ENCODE assay signal across 10 cellular contexts in the genomic region with DNA sequence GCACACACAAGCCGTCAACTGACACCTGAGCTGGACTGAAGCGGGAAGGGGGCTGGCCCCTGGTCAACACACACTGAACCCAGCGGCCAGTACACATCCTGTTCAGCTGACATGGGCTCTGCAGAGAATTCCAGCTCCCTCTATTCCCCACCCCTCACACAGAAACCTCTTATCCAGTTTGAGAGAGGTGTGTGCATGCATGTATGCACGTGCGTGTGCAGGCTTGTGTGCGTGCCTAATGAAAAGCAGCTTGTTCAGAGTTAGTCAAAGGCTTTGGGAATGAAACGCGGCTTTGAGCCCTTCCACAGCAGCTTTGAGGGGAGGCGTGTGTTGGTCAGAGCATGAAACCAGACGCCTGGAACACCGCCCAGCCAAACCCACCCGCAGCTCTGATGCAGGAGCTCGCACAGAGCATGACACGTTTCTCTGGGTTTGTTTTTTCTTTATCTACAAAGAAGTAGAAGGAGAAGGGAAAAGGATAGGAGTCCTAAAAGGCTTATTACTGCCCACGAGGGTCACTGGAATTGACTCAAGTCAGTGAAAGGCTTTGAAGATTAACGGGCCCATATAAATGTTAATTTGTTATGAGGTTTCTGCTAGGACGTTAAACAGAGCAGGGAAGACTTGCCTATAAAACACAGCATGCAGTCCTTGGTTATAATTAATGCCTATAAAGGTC.
DNase-seq lines count a peak whose midpoint lies in the region; ATAC-seq and TF ChIP-seq lines count a peak whose summit lies in the region.
"Had no signal": no experiment of that assay in that cellular context is flagged by ENCODE, and none has a peak within 500 bp of the region (broad histone marks: within the 10 kb centered on the region; RNA-seq: fewer than 3 reads in every experiment).

No MANE protein-coding gene starts in this region.

- H3K36me3 ChIP-seq in right atrium auricular region (no peaks in the 10 kb centered on the region), uterus (no peaks in the 10 kb centered on the region)

- H3K9me3 ChIP-seq in right atrium auricular region (no peaks in the 10 kb centered on the region), uterus (no peaks in the 10 kb centered on the region)

- ATAC-seq in Right ventricle myocardium superior (ENCODE audit: poor library complexity) (peak; percentile 23), left lobe of liver (peak; percentile 22)

- H3K4me3 ChIP-seq in right atrium auricular region (no peak overlapping the region), uterus (no peak overlapping the region)

- peaks cover 0 to 95% of the 10 kb centered on the region in 2 donors for H3K4me1 ChIP-seq in right atrium auricular region
- H3K4me1 ChIP-seq in uterus: peaks cover 9 to 22% of the 10 kb centered on the region in 2 donors

- DNase-seq in Right ventricle myocardium superior: peak; percentile 55
- DNase-seq in right atrium auricular region (ENCODE audit: low spot score): no peak
- peak; percentile 94 for DNase-seq in astrocyte of the hippocampus (ENCODE audit: low read depth, low spot score)
- no peak for DNase-seq in left lobe of liver (ENCODE audit: low spot score)
- peak; percentile 64 to 80 for DNase-seq in uterus
- DNase-seq in KBM-7: no peak
- no peak for DNase-seq in epidermal melanocyte (ENCODE audit: insufficient read length, low spot score)
- DNase-seq in endothelial cell (ENCODE audit: low spot score): no peak

- peaks cover 68% of the 10 kb centered on the region for H3K4me1 Mint-ChIP-seq in endothelial cell (ENCODE audit: unreplicated experiment)

- H3K36me3 Mint-ChIP-seq in endothelial cell (ENCODE audit: low read depth, unreplicated experiment): no peaks in the 10 kb centered on the region

- H3K27ac ChIP-seq in right atrium auricular region (peak overlapping the region in 1 of 2 donors; percentile 23), uterus (peak overlapping the region; percentile 60 to 63)
- H3K27ac ChIP-seq: C4-2B had no signal

- intact Hi-C loops in Right ventricle myocardium superior (cut with DNase I) (loop anchor here (5.0 kb wide), 1 partner anchor 183 kb away; a partner anchor contains a TSS), uterus (cut with DNase I; ENCODE audit: low total_unique reads) (no loop called here)

- no peak for TF ChIP-seq POLR2A in uterus (IDR thresholded peaks at IDR 0.05)

- in situ Hi-C loops in KBM-7 (cut with MboI; ENCODE audit: low pct_unique_long_range_greater_than_20kb, low sequenced_read_pairs): no loop called here

- no peak overlapping the region for H3K4me3 Mint-ChIP-seq in endothelial cell (ENCODE audit: unreplicated experiment)
- H3K4me3 Mint-ChIP-seq: stimulated activated naive CD8-positive, alpha-beta T cell treated with anti-CD3 and anti-CD28 coated beads, Interleukin-15, Interleukin-2, amounts not matched to agents 100 ng/mL and 50 ng/mL, for 24 hours had no signal

- H3K27me3 Mint-ChIP-seq in endothelial cell (ENCODE audit: unreplicated experiment): peaks cover 9% of the 10 kb centered on the region

- H3K27ac Mint-ChIP-seq in endothelial cell (ENCODE audit: unreplicated experiment): no peak overlapping the region
- H3K27ac Mint-ChIP-seq: stimulated activated naive CD8-positive, alpha-beta T cell treated with anti-CD3 and anti-CD28 coated beads, Interleukin-15, Interleukin-2, amounts not matched to agents 100 ng/mL and 50 ng/mL, for 24 hours had no signal

- no peaks in the 10 kb centered on the region for H3K27me3 ChIP-seq in right atrium auricular region
- H3K27me3 ChIP-seq in uterus: no peaks in the 10 kb centered on the region

- no peak for TF ChIP-seq CTCF in right atrium auricular region (IDR thresholded peaks at IDR 0.05)
- no peak for TF ChIP-seq CTCF in uterus (IDR thresholded peaks at IDR 0.05)
- no peak for TF ChIP-seq CTCF in endothelial cell (IDR thresholded peaks at IDR 0.05; ENCODE audit: unreplicated experiment)

- H3K9me3 Mint-ChIP-seq in endothelial cell (ENCODE audit: unreplicated experiment): no peaks in the 10 kb centered on the region
- H3K9me3 Mint-ChIP-seq: stimulated activated naive CD8-positive, alpha-beta T cell treated with anti-CD3 and anti-CD28 coated beads, Interleukin-15, Interleukin-2, amounts not matched to agents 100 ng/mL and 50 ng/mL, for 24 hours had no signal

Comparison
In these comparisons a context has a peak if more than half of its experiments do, and no peak if none do; other contexts are left out.
1. DNase-seq: peak in Right ventricle myocardium superior (single experiment), astrocyte of the hippocampus (single experiment) and uterus (2 of 2); none in right atrium auricular region (single experiment), left lobe of liver (single experiment), KBM-7 (single experiment), epidermal melanocyte (single experiment) and endothelial cell (single experiment).